ENCODE assay signal across 8 cellular contexts in the genomic region with DNA sequence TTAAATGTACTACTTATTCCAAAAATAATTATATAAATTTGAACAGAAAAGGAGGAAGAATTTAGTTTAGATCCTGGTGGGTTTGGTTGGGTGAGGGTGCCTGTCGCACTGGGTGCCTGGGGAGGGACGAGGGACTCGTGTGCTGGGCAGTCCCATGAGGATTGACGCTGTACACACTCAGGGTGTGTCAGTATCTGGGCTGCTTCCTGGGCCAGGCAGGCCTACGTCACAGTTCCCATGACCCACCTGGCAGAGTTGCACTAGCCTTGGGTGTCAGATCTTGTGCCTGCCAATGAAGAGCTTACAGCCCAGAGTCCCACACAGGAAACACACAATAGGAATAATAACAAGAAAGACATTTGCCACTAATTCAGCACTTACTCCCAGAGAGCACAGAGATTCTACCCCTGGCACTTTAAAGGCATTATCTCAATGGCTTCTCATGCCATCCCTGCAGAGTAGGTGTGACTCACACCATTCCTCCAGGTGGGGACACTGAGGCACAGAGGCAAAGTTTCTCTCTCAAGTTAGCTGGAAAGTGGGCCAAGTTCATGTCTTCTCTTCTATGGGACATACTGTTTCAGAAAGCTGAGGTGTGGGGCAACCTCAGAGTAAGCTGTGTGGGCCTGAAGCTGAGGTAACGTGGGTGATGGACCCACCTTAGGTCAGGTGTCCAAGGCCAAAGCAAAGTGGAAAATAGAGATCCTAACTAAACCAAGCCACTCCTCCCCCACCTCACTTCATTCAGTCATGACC. TPM values are rescaled to one million over a fixed set of nuclear protein-coding genes. Genes with fewer than 3 reads are reported as not detected.
DNase-seq lines count a peak whose midpoint lies in the region; ATAC-seq and TF ChIP-seq lines count a peak whose summit lies in the region.

No MANE protein-coding gene starts in this region.

- H3K27ac Mint-ChIP-seq in CD4-positive, alpha-beta T cell, result no peak overlapping the region

- peak overlapping the region; percentile 79 for H3K4me3 Mint-ChIP-seq in CD4-positive, alpha-beta T cell

- POLR2A ChIA-PET in CD4-positive, alpha-beta T cell (lab: Charles Lee), result interaction anchor here (0.9 kb wide), 2 partner anchors 59 to 62 kb away, joined by 3 read pairs; a partner anchor contains a TSS

- DNase-seq in CD4-positive, alpha-beta T cell, result peak in 8 of 10 experiments; percentile 18 to 66 (median 34)
- DNase-seq in Peyer's patch (peak; percentile 43 to 90 (median 82)), dermis microvascular lymphatic vessel endothelial cell (ENCODE audit: low read depth in 2 of 2) (peak; percentile 47 to 82), NCI-H2081 treated with DMSO at 0.1 percent for 48 hours (lab: John Stamatoyannopoulos, UW) (no peak), ACHN (no peak), NCI-H524 (lab: John Stamatoyannopoulos, UW) (no peak)
- no peak for DNase-seq in activated CD4-positive, CD25-positive, alpha-beta regulatory T cell (lab: John Stamatoyannopoulos, UW)

- H3K4me1 ChIP-seq in Peyer's patch, result peaks cover 0 to 40% (median 5%) of the 10 kb centered on the region in 4 donors
- peaks cover 59% of the 10 kb centered on the region for H3K4me1 ChIP-seq in mucosa of stomach (ENCODE audit: control insufficient read depth, insufficient read depth, low read length)

- no peaks in the 10 kb centered on the region for H3K27me3 ChIP-seq in CD4-positive, alpha-beta T cell (ENCODE audit: control insufficient read depth, insufficient read depth, low read length)
- H3K27me3 ChIP-seq in Peyer's patch (no peaks in the 10 kb centered on the region), mucosa of stomach (ENCODE audit: control insufficient read depth, insufficient read depth, low read length) (no peaks in the 10 kb centered on the region)

- H3K27me3 Mint-ChIP-seq in CD4-positive, alpha-beta T cell, result no peaks in the 10 kb centered on the region

- peak overlapping the region; percentile 93 for H3K9ac ChIP-seq in mucosa of stomach (ENCODE audit: low read length)

- no peak for TF ChIP-seq CTCF in CD4-positive, alpha-beta T cell (IDR thresholded peaks at IDR 0.05)
- no peak for TF ChIP-seq CTCF in Peyer's patch (IDR thresholded peaks at IDR 0.05)

- no peaks in the 10 kb centered on the region for H3K9me3 ChIP-seq in CD4-positive, alpha-beta T cell (ENCODE audit: control insufficient read depth, low read length)
- H3K9me3 ChIP-seq in Peyer's patch (no peaks in the 10 kb centered on the region), mucosa of stomach (ENCODE audit: control insufficient read depth, low read length) (no peaks in the 10 kb centered on the region)

- H3K27ac ChIP-seq in CD4-positive, alpha-beta T cell (ENCODE audit: low read depth, low read length), result peak overlapping the region; percentile 32
- H3K27ac ChIP-seq in Peyer's patch, result peak overlapping the region in 3 of 4 donors; percentile 91 to 97 (median 96)

- peak; percentile 60 for ATAC-seq in CD4-positive, alpha-beta T cell (ENCODE audit: poor library complexity)

- H3K4me3 ChIP-seq in Peyer's patch, result no peak overlapping the region
- no peak overlapping the region for H3K4me3 ChIP-seq in mucosa of stomach (ENCODE audit: low read length)

- TF ChIP-seq POLR2A in Peyer's patch (IDR thresholded peaks at IDR 0.05), result peak; percentile 25 to 93

- H3K4me1 Mint-ChIP-seq in CD4-positive, alpha-beta T cell (ENCODE audit: low read depth), result peaks cover 43% of the 10 kb centered on the region

- CTCF ChIA-PET in CD4-positive, alpha-beta T cell (lab: Charles Lee), result interaction anchor here (1.6 kb wide), 1 partner anchor 136 kb away, joined by 5 read pairs; a partner anchor contains a TSS

- no peaks in the 10 kb centered on the region for H3K9me3 Mint-ChIP-seq in CD4-positive, alpha-beta T cell

- no peaks in the 10 kb centered on the region for H3K36me3 ChIP-seq in Peyer's patch
- no peaks in the 10 kb centered on the region for H3K36me3 ChIP-seq in mucosa of stomach (ENCODE audit: control insufficient read depth, insufficient read depth, low read length)

- in situ Hi-C loops in ACHN (cut with HindIII; ENCODE audit: low pct_ligation_motif_present, low pct_unique_long_range_greater_than_20kb, low sequenced_read_pairs), result no loop called here

- H3K36me3 Mint-ChIP-seq in CD4-positive, alpha-beta T cell (ENCODE audit: low read depth), result peaks cover 40% of the 10 kb centered on the region

- intact Hi-C loops in CD4-positive, alpha-beta T cell (cut with DNase I, micrococcal nuclease), result no loop called here

RNA-seq across cellular contexts. Expression of a gene that starts 1.3 kb away (rescaled TPM):
- 1 to 10 TPM; 1.2 to 1.3 TPM for total RNA-seq in CD4-positive, alpha-beta T cell
- 100 to 1,000 TPM in 3 of 4 donors, 10 to 100 TPM in 1; 29.7 to 361 (median 306) TPM for total RNA-seq in Peyer's patch
- total RNA-seq in dermis microvascular lymphatic vessel endothelial cell, result 4.0 and 4.3 TPM in 2 replicates

Comparison
In these comparisons a context has a peak if more than half of its experiments do, and no peak if none do; other contexts are left out.
1. DNase-seq: peak in CD4-positive, alpha-beta T cell (8 of 10), Peyer's patch (3 of 3) and dermis microvascular lymphatic vessel endothelial cell (2 of 2); none in NCI-H2081 treated with DMSO at 0.1 percent for 48 hours (single experiment), activated CD4-positive, CD25-positive, alpha-beta regulatory T cell (0 of 4), ACHN (single experiment) and NCI-H524 (0 of 2).